Comparison of ENCODE assay signal across 9 cellular contexts in the genomic region with DNA sequence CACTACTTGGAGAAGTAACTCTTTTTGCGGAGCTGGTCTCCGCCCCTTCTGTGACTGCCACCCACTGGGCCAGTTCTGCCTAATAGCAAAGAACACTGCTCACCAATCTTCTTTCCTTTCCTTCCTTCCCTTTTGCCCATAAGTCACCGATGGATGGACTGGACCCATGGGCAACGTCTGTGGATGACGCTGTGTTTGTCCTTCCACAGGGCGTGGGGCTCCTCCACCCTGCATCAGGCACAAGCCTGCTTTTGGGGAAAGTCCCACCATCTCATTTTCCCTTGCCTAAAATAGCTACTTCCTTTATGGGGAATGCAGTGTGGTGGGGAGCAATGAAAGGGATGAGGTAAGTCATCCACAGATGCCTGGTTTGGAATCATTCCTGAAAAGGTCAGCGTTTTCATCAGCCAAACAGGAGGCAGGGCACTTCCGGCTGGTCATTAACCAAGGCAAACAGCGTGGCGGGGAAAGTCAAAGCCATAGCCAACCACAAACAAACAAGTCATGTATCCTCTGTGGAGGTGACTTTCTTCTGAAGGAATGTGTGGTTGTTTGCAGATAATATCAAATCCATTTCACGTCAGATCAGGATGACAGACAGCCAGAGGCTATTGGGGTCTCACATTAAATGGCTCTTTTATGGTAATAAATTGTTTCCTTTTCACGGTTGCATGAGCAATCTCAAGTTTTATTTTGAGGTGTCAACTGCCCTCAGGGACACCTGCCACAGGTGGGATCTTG. TPM values are rescaled to one million over a fixed set of nuclear protein-coding genes. Genes with fewer than 3 reads are reported as not detected.
DNase-seq lines count a peak whose midpoint lies in the region; ATAC-seq and TF ChIP-seq lines count a peak whose summit lies in the region.
"Had no signal": no experiment of that assay in that cellular context is flagged by ENCODE, and none has a peak within 500 bp of the region (broad histone marks: within the 10 kb centered on the region; RNA-seq: fewer than 3 reads in every experiment).

No MANE protein-coding gene starts in this region.

- H3K9me2 ChIP-seq in MM.1S (replicated peaks; ENCODE audit: insufficient read depth, low read length): no peaks in the 10 kb centered on the region

- in situ Hi-C loops in T47D (cut with HindIII; ENCODE audit: low pct_unique_long_range_greater_than_20kb, low sequenced_read_pairs): no loop called here

- H3K36me3 ChIP-seq in HUES64 (ENCODE audit: insufficient read depth, low read length) (no peaks in the 10 kb centered on the region), MM.1S (replicated peaks; ENCODE audit: insufficient read depth, low read length) (no peaks in the 10 kb centered on the region)

- ATAC-seq in GM18909 (IDR thresholded peaks at IDR 0.05; ENCODE audit: poor library complexity, unreplicated experiment) (no peak), GM18870 (IDR thresholded peaks at IDR 0.05; ENCODE audit: unreplicated experiment) (no peak)

- POLR2A ChIA-PET in AG04450 (lab: Yijun Ruan, JAX): interaction anchor here (0.5 to 1.9 kb wide), 4 partner anchors 11 to 163 kb away, joined by 3 to 9 read pairs (median 7); partner anchors contain the start of gene RASD1

- CTCF ChIA-PET in AG04450 (lab: Charles Lee): interaction anchor here (1.2 kb wide), 1 partner anchor 10 kb away, joined by 4 read pairs; no protein-coding TSS in a partner anchor

- no peak overlapping the region for H2AFZ ChIP-seq in MM.1S (ENCODE audit: low read length)

- H3K4me3 ChIP-seq in AG04450 (ENCODE audit: low read depth, low read length): no peak overlapping the region
- no peak overlapping the region for H3K4me3 ChIP-seq in HUES64 (ENCODE audit: low read length)
- no peak overlapping the region for H3K4me3 ChIP-seq in MM.1S (ENCODE audit: low read length)

- WGBS in HUES64: 82% methylated on average over 12 of the region's 12 CpGs

- H3K4me1 ChIP-seq in HUES64 (ENCODE audit: insufficient read depth, low read length): no peaks in the 10 kb centered on the region
- no peaks in the 10 kb centered on the region for H3K4me1 ChIP-seq in MM.1S (ENCODE audit: low read length)

- H3K9ac ChIP-seq in HUES64 (ENCODE audit: low read depth, low read length) (no peak overlapping the region), MM.1S (ENCODE audit: low read length) (no peak overlapping the region)

- no peaks in the 10 kb centered on the region for H3F3A ChIP-seq in MM.1S (ENCODE audit: insufficient read depth, low read length)

- H3K4me2 ChIP-seq in MM.1S (ENCODE audit: low read depth, low read length): no peak overlapping the region

- H3K79me2 ChIP-seq in MM.1S (ENCODE audit: low read length): no peaks in the 10 kb centered on the region

- H3K27me3 ChIP-seq in AG04450 (ENCODE audit: control insufficient read depth, insufficient read depth, low read length) (no peaks in the 10 kb centered on the region), HUES64 (ENCODE audit: insufficient read depth, low read length) (no peaks in the 10 kb centered on the region), MM.1S (replicated peaks; ENCODE audit: insufficient read depth, low read length) (peaks cover 17% of the 10 kb centered on the region; the same call in 1 of the 2 replicates)

- DNase-seq in AG04450 (ENCODE audit: low read depth, low spot score) (peak; percentile 82), T47D (ENCODE audit: low read depth in 1 of 2, low spot score in 1 of 2) (peak; percentile 72 to 92), lung microvascular endothelial cell (ENCODE audit: low read depth in 2 of 2) (peak; percentile 98), GF-D8 (lab: John Stamatoyannopoulos, UW) (no peak), MM.1S (no peak)
- DNase-seq: activated CD4-positive, alpha-beta T cell treated with anti-CD3 and anti-CD28 coated beads, Interleukin-2, amount 10 ng/mL, durations not matched to agents 7 days and 5 days had no signal

- H3K27ac ChIP-seq in AG04450 (ENCODE audit: low read depth, low read length) (peak overlapping the region; percentile 80), HUES64 (ENCODE audit: low read depth, low read length) (peak overlapping the region; percentile 43; the same call in 1 of the 2 replicates), MM.1S (ENCODE audit: low read length) (no peak overlapping the region)

- TF ChIP-seq CTCF in AG04450 (IDR thresholded peaks at IDR 0.05; ENCODE audit: low read depth, low read length) (0 out of 2 replicates have a peak, but pooled peaks have one; percentile 10), MM.1S (IDR thresholded peaks at IDR 0.05; ENCODE audit: low read length) (no peak)

- H4K20me1 ChIP-seq in MM.1S (ENCODE audit: insufficient read depth, low read length): no peaks in the 10 kb centered on the region

- H3K9me3 ChIP-seq in AG04450 (ENCODE audit: control insufficient read depth, insufficient read depth, low read length) (peaks cover 7% of the 10 kb centered on the region), HUES64 (ENCODE audit: insufficient read depth, low read depth, low read length) (no peaks in the 10 kb centered on the region), MM.1S (replicated peaks; ENCODE audit: insufficient read depth, low read length) (no peaks in the 10 kb centered on the region)

RNA-seq across cellular contexts. Expression of gene MED9, which starts 30.7 kb away (rescaled TPM):
- polyA plus RNA-seq in AG04450 (2011; rRNA removed): 10.9 and 11.6 TPM in 2 replicates
- polyA minus RNA-seq in AG04450 (2011; rRNA and poly(A)+ RNA removed): 11.0 TPM in 2 replicates
- 13.8 TPM for polyA plus RNA-seq in HUES64 (2013, experiment 1 of 2)
- 17.2 TPM for polyA plus RNA-seq in HUES64 (2013, experiment 2 of 2)
- total RNA-seq in lung microvascular endothelial cell: 6.8 and 8.3 TPM in 2 replicates

RNA-seq across cellular contexts. Expression of gene RASD1, which starts 50.1 kb away (rescaled TPM):
- polyA plus RNA-seq in AG04450 (2011; rRNA removed): 0.55 and 0.91 TPM in 2 replicates
- 0.65 and 0.69 TPM in 2 replicates for polyA minus RNA-seq in AG04450 (2011; rRNA and poly(A)+ RNA removed)
- polyA plus RNA-seq in HUES64 (2013, experiment 1 of 2): 1.4 TPM
- polyA plus RNA-seq in HUES64 (2013, experiment 2 of 2): 1.2 TPM
- 2.6 and 3.8 TPM in 2 replicates for total RNA-seq in lung microvascular endothelial cell

Comparison
In these comparisons a context has a peak if more than half of its experiments do, and no peak if none do; other contexts are left out.
1. DNase-seq: peak in AG04450 (single experiment), T47D (2 of 2) and lung microvascular endothelial cell (2 of 2); none in GF-D8 (single experiment) and MM.1S (single experiment).